ENCODE assay signal across 24 cellular contexts in the genomic region with DNA sequence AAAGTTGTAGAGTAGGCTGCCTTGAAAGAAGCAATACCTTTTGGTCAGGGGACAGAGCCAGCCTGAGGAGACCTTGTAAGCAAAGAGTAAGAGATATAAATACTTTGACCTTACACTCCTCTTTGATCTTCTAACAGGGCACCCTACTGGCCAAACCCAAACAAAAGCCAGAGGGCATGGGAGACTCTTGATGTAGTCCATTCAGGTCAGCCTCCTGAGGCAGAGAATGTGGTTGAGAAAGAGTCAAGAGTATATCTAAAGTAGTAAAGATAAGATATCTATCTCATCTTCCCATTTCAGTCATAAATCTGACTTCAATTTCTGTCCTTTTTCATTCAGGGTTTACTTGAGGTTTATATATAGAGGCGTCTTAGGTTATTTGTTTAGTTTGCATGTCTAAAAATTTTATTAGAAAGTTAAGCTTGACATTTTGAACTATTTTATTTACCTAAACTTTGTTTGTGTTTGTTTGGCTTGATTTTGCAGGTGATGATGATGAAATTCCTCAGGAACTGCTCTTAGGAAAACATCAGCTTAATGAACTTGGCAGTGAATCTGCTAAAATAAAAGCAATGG.
DNase-seq lines count a peak whose midpoint lies in the region; ATAC-seq and TF ChIP-seq lines count a peak whose summit lies in the region.
"Had no signal": no experiment of that assay in that cellular context is flagged by ENCODE, and none has a peak within 500 bp of the region (broad histone marks: within the 10 kb centered on the region; RNA-seq: fewer than 3 reads in every experiment).

No MANE protein-coding gene starts in this region.

- H4K91ac ChIP-seq in trophoblast cell (ENCODE audit: low read depth, low read length), result no peak overlapping the region

- H3K4ac ChIP-seq in trophoblast cell (ENCODE audit: low read depth, low read length), result no peak overlapping the region

- H2BK120ac ChIP-seq in trophoblast cell (ENCODE audit: insufficient read depth, low read length, poor library complexity), result no peak overlapping the region

- peaks cover 15% of the 10 kb centered on the region for H3K36me3 Mint-ChIP-seq in activated naive CD4-positive, alpha-beta T cell treated with anti-CD3 and anti-CD28 coated beads, Interleukin-2, amount 50 U/mL, for 24 hours
- peaks cover 1% of the 10 kb centered on the region for H3K36me3 Mint-ChIP-seq in activated naive CD4-positive, alpha-beta T cell treated with anti-CD3 and anti-CD28 coated beads for 36 hours (ENCODE audit: low read depth)
- H3K36me3 Mint-ChIP-seq in endodermal cell (ENCODE audit: low read depth), result peaks cover 39% of the 10 kb centered on the region

- intact Hi-C loops in activated naive CD4-positive, alpha-beta T cell treated with anti-CD3 and anti-CD28 coated beads for 36 hours (cut with micrococcal nuclease), result no loop called here

- H3K9me3 Mint-ChIP-seq in activated naive CD4-positive, alpha-beta T cell treated with anti-CD3 and anti-CD28 coated beads, Interleukin-2, amount 50 U/mL, for 24 hours, result no peaks in the 10 kb centered on the region
- H3K9me3 Mint-ChIP-seq in activated naive CD4-positive, alpha-beta T cell treated with anti-CD3 and anti-CD28 coated beads for 36 hours, result no peaks in the 10 kb centered on the region
- H3K9me3 Mint-ChIP-seq in endodermal cell, result no peaks in the 10 kb centered on the region
- H3K9me3 Mint-ChIP-seq: activated naive CD8-positive, alpha-beta T cell treated with anti-CD3 and anti-CD28 coated beads, Interleukin-2, amount 10 ng/mL, durations not matched to agents 7 days and 5 days; nephron progenitor cell had no signal

- no peak overlapping the region for H3K23ac ChIP-seq in trophoblast cell (ENCODE audit: low read length)

- H3K9ac ChIP-seq in endodermal cell (ENCODE audit: extremely low read depth, low read length, poor library complexity, severe bottlenecking) (no peak overlapping the region), trophoblast cell (ENCODE audit: low read length) (no peak overlapping the region)

- H3K36me3 ChIP-seq in endodermal cell (ENCODE audit: control insufficient read depth, insufficient read depth, low read length) (peaks cover 58% of the 10 kb centered on the region), trophoblast cell (ENCODE audit: control insufficient read depth in 1 of 2, insufficient read depth in 2 of 2, low read length in 2 of 2) (peaks cover 2 to 4% of the 10 kb centered on the region in 2 experiments)

- H4K12ac ChIP-seq in trophoblast cell (ENCODE audit: low read depth, low read length), result no peak overlapping the region

- no peaks in the 10 kb centered on the region for H3K27me3 Mint-ChIP-seq in activated naive CD4-positive, alpha-beta T cell treated with anti-CD3 and anti-CD28 coated beads, Interleukin-2, amount 50 U/mL, for 24 hours
- no peaks in the 10 kb centered on the region for H3K27me3 Mint-ChIP-seq in activated naive CD4-positive, alpha-beta T cell treated with anti-CD3 and anti-CD28 coated beads for 36 hours (ENCODE audit: low read depth)
- H3K27me3 Mint-ChIP-seq in endodermal cell (ENCODE audit: insufficient read depth), result no peaks in the 10 kb centered on the region
- H3K27me3 Mint-ChIP-seq: activated naive CD8-positive, alpha-beta T cell treated with anti-CD3 and anti-CD28 coated beads, Interleukin-2, amount 10 ng/mL, durations not matched to agents 7 days and 5 days had no signal

- no peak overlapping the region for H2AFZ ChIP-seq in trophoblast cell (ENCODE audit: insufficient read depth, low read length, poor library complexity)

- no peaks in the 10 kb centered on the region for H3K9me3 ChIP-seq in endodermal cell (ENCODE audit: control insufficient read depth, low read length)
- H3K9me3 ChIP-seq in trophoblast cell (ENCODE audit: insufficient read depth, low read depth, low read length), result no peaks in the 10 kb centered on the region
- H3K9me3 ChIP-seq: BE2C, HAP-1, left lung, mucosa of descending colon, pancreas, spleen, testis, vagina had no signal

- H3K79me2 ChIP-seq in trophoblast cell (ENCODE audit: control insufficient read depth, insufficient read depth, low read length, poor library complexity), result no peaks in the 10 kb centered on the region

- H3K27ac ChIP-seq in endodermal cell (ENCODE audit: low read depth, low read length) (no peak overlapping the region), trophoblast cell (ENCODE audit: low read depth, low read length) (no peak overlapping the region)
- H3K27ac ChIP-seq: left lung, pancreas, spleen, testis, vagina, WERI-Rb-1 had no signal

- H3K4me1 ChIP-seq in endodermal cell (ENCODE audit: control insufficient read depth, insufficient read depth, low read length) (peaks cover 8% of the 10 kb centered on the region), trophoblast cell (ENCODE audit: control insufficient read depth in 1 of 2, insufficient read depth in 2 of 2, low read length in 2 of 2) (no peaks in the 10 kb centered on the region)
- H3K4me1 ChIP-seq: HAP-1, left lung, pancreas, spleen, testis, vagina had no signal

- H2BK12ac ChIP-seq in trophoblast cell (ENCODE audit: low read length), result no peak overlapping the region

- peak; percentile 41 for TF ChIP-seq CTCF in endodermal cell (conservative IDR thresholded peaks at IDR 0.05)

- no peak overlapping the region for H3K18ac ChIP-seq in trophoblast cell (ENCODE audit: low read length)

- H3K14ac ChIP-seq in trophoblast cell (ENCODE audit: low read length), result no peak overlapping the region

- CTCF ChIA-PET in activated naive CD4-positive, alpha-beta T cell treated with anti-CD3 and anti-CD28 coated beads for 36 hours (lab: Charles Lee), result interaction anchor here (0.8 kb wide), 1 partner anchor 262 kb away, joined by 3 read pairs; no protein-coding TSS in a partner anchor

- peak overlapping the region; percentile 2 for H3K27ac Mint-ChIP-seq in activated naive CD4-positive, alpha-beta T cell treated with anti-CD3 and anti-CD28 coated beads, Interleukin-2, amount 50 U/mL, for 24 hours
- H3K27ac Mint-ChIP-seq in activated naive CD4-positive, alpha-beta T cell treated with anti-CD3 and anti-CD28 coated beads for 36 hours, result no peak overlapping the region
- H3K27ac Mint-ChIP-seq in endodermal cell, result peak overlapping the region; percentile 13
- H3K27ac Mint-ChIP-seq: activated naive CD8-positive, alpha-beta T cell treated with anti-CD3 and anti-CD28 coated beads, Interleukin-2, amount 10 ng/mL, durations not matched to agents 7 days and 5 days; nephron progenitor cell had no signal

- no peak overlapping the region for H2BK5ac ChIP-seq in trophoblast cell (ENCODE audit: low read depth, low read length, poor library complexity)

- H2AK5ac ChIP-seq in trophoblast cell (ENCODE audit: low read length), result no peak overlapping the region

- no peak overlapping the region for H4K8ac ChIP-seq in trophoblast cell (ENCODE audit: low read depth, low read length)

- H3K4me2 ChIP-seq in trophoblast cell (ENCODE audit: low read length), result no peak overlapping the region

- H3K4me3 Mint-ChIP-seq in activated naive CD4-positive, alpha-beta T cell treated with anti-CD3 and anti-CD28 coated beads, Interleukin-2, amount 50 U/mL, for 24 hours, result no peak overlapping the region
- H3K4me3 Mint-ChIP-seq in activated naive CD4-positive, alpha-beta T cell treated with anti-CD3 and anti-CD28 coated beads for 36 hours, result no peak overlapping the region
- H3K4me3 Mint-ChIP-seq in endodermal cell, result no peak overlapping the region
- H3K4me3 Mint-ChIP-seq: activated naive CD8-positive, alpha-beta T cell treated with anti-CD3 and anti-CD28 coated beads, Interleukin-2, amount 10 ng/mL, durations not matched to agents 7 days and 5 days; nephron progenitor cell had no signal

- no peak for ATAC-seq in HG03045 (IDR thresholded peaks at IDR 0.05; ENCODE audit: unreplicated experiment)
- ATAC-seq: left lung, mucosa of descending colon, pancreas had no signal

- DNase-seq in activated naive CD4-positive, alpha-beta T cell treated with anti-CD3 and anti-CD28 coated beads for 36 hours, result no peak
- DNase-seq in NAMALWA (ENCODE audit: low spot score) (peak; percentile 7), endodermal cell (peak; percentile 73), trophoblast cell (peak; percentile 2 to 28), NCI-H526 treated with DMSO at 0.1 percent for 48 hours (lab: John Stamatoyannopoulos, UW) (no peak)
- DNase-seq in stimulated activated CD4-positive, alpha-beta T cell treated with anti-CD3 and anti-CD28 coated beads, Interleukin-4, amount 100 ng/mL, for 4 hours, result no peak
- DNase-seq: activated CD4-positive, alpha-beta T cell treated with anti-CD3 and anti-CD28 coated beads, Interleukin-2, amount 50 U/mL, for 1 hour; activated naive CD8-positive, alpha-beta T cell treated with anti-CD3 and anti-CD28 coated beads, Interleukin-2, amount 10 ng/mL, durations not matched to agents 7 days and 5 days; BE2C; head of caudate nucleus; left lung; mucosa of descending colon; NCI-H524 treated with DMSO at 0.1 percent for 48 hours; nephron progenitor cell; pancreas; spleen; stimulated activated CD4-positive, alpha-beta T cell treated with anti-CD3 and anti-CD28 coated beads, Interleukin-2, amount 100 ng/mL, for 48 hours; stimulated activated naive CD4-positive, alpha-beta T cell; testis; WERI-Rb-1 had no signal

- H3K27me3 ChIP-seq in endodermal cell (ENCODE audit: control insufficient read depth, insufficient read depth, low read length, poor library complexity, severe bottlenecking) (no peaks in the 10 kb centered on the region), trophoblast cell (ENCODE audit: insufficient read depth, low read length) (no peaks in the 10 kb centered on the region)
- H3K27me3 ChIP-seq: BE2C, left lung, pancreas, spleen, testis, vagina had no signal

- H3K4me3 ChIP-seq in endodermal cell (ENCODE audit: low read length), result peak overlapping the region; percentile 37
- no peak overlapping the region for H3K4me3 ChIP-seq in trophoblast cell (ENCODE audit: low read depth, low read length)
- H3K4me3 ChIP-seq: HAP-1, left lung, mucosa of descending colon, pancreas, spleen, testis, vagina had no signal

- H3K79me1 ChIP-seq in trophoblast cell (ENCODE audit: low read length), result no peaks in the 10 kb centered on the region

- peaks cover 4% of the 10 kb centered on the region for H3K4me1 Mint-ChIP-seq in activated naive CD4-positive, alpha-beta T cell treated with anti-CD3 and anti-CD28 coated beads, Interleukin-2, amount 50 U/mL, for 24 hours
- H3K4me1 Mint-ChIP-seq in activated naive CD4-positive, alpha-beta T cell treated with anti-CD3 and anti-CD28 coated beads for 36 hours (ENCODE audit: low read depth), result peaks cover 5% of the 10 kb centered on the region
- peaks cover 13% of the 10 kb centered on the region for H3K4me1 Mint-ChIP-seq in endodermal cell
- H3K4me1 Mint-ChIP-seq: activated naive CD8-positive, alpha-beta T cell treated with anti-CD3 and anti-CD28 coated beads, Interleukin-2, amount 10 ng/mL, durations not matched to agents 7 days and 5 days had no signal

- WGBS in endodermal cell (ENCODE audit: insufficient coverage in 1 of 2, insufficient read length in 1 of 2), 2 experiments, result 75% methylated on average over 1 of the region's 1 CpG; no CpG with 5 or more reads in 1 of the 2 experiments
- WGBS in trophoblast cell (ENCODE audit: extremely low coverage, insufficient coverage, insufficient read length), result no CpG with 5 or more reads among the region's 1 CpG

Comparison
In these comparisons a context has a peak if more than half of its experiments do, and no peak if none do; other contexts are left out.
1. DNase-seq: peak in NAMALWA (single experiment), endodermal cell (single experiment) and trophoblast cell (2 of 2); none in activated naive CD4-positive, alpha-beta T cell treated with anti-CD3 and anti-CD28 coated beads for 36 hours (single experiment), NCI-H526 treated with DMSO at 0.1 percent for 48 hours (single experiment) and stimulated activated CD4-positive, alpha-beta T cell treated with anti-CD3 and anti-CD28 coated beads, Interleukin-4, amount 100 ng/mL, for 4 hours (0 of 2).